In genomic region chr6:106807946-106808611, GRCh38 we compare ENCODE assay signal across 1 cellular context.
TF ChIP-seq lines count a peak whose summit lies in the region.

No MANE protein-coding gene starts in this region.

TF ChIP-seq in HepG2, 621 proteins besides CTCF, POLR2A, EP300 and RAD21:
- TF ChIP-seq SMC3 (IDR thresholded peaks at IDR 0.05; ENCODE audit: low read length), result peak; percentile 64
- peak; percentile 65 for TF ChIP-seq STAG1 (CRISPR knock-in tag; IDR thresholded peaks at IDR 0.05)
- peak; percentile 43; the same call in 1 of the 2 replicates for TF ChIP-seq ZMYM4 (CRISPR knock-in tag; IDR thresholded peaks at IDR 0.05)
- no peak for TF ChIP-seq TOE1 (CRISPR knock-in tag; IDR thresholded peaks at IDR 0.05)
- TF ChIP-seq IRF2 (CRISPR knock-in tag; IDR thresholded peaks at IDR 0.05), result 0 out of 2 replicates have a peak, but pooled peaks have one; percentile 18
